In the genomic region with DNA sequence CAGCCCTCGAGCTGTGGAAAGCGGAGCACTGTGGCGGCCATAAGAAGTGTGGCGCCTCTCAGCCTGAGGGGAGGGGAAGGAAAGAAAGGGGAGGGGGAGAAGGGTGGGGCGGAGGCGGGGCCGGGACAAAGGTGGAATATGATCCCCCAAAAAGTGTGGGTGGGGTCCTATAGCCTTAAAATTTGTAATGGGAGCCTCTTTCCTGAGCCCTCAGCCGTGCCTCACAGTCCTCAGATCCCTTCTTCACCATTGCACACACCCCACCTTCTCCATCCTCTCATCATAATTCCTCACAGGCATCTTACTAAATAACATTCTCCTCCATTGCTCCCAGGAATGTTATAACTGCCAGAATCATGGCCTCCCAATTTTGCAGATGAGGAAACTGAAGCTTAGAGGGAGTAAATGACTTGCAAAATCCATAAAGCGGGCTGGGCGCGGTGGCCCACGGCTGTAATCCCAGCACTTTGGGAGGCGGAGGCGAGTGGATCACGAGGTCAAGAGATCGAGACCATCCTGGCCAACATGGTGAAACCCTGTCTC, we compare ENCODE assay signal across 8 cellular contexts. TPM values are rescaled to one million over a fixed set of nuclear protein-coding genes. Genes with fewer than 3 reads are reported as not detected.
DNase-seq lines count a peak whose midpoint lies in the region; ATAC-seq and TF ChIP-seq lines count a peak whose summit lies in the region.

No MANE protein-coding gene starts in this region.

- TF ChIP-seq EP300 in sigmoid colon (IDR thresholded peaks at IDR 0.05): no peak

- H3K4me1 ChIP-seq in SJSA1 (replicated peaks) (peaks cover 13% of the 10 kb centered on the region), sigmoid colon (peaks cover 0 to 33% (median 27%) of the 10 kb centered on the region in 4 donors)

- TF ChIP-seq POLR2A in sigmoid colon (IDR thresholded peaks at IDR 0.05): no peak

- peak overlapping the region; percentile 79 for H3K4me3 ChIP-seq in SJSA1
- H3K4me3 ChIP-seq in fibroblast of the aortic adventitia (ENCODE audit: low read depth, low read length): peak overlapping the region; percentile 54
- peak overlapping the region; percentile 28 to 95 (median 82) for H3K4me3 ChIP-seq in sigmoid colon

- H3K9me3 ChIP-seq in SJSA1 (replicated peaks) (no peaks in the 10 kb centered on the region), sigmoid colon (no peaks in the 10 kb centered on the region)

- ATAC-seq in activated CD8-positive, alpha-beta memory T cell treated with anti-CD3 and anti-CD28 coated beads, Interleukin-2, amount 10 ng/mL, durations not matched to agents 7 days and 5 days: peak; percentile 13
- ATAC-seq in HG03520 (IDR thresholded peaks at IDR 0.05; ENCODE audit: unreplicated experiment): no peak

- H3K9me3 Mint-ChIP-seq in activated CD8-positive, alpha-beta memory T cell treated with anti-CD3 and anti-CD28 coated beads, Interleukin-2, amount 10 ng/mL, durations not matched to agents 7 days and 5 days (ENCODE audit: low read depth): no peaks in the 10 kb centered on the region

- H3K27me3 ChIP-seq in SJSA1 (replicated peaks) (no peaks in the 10 kb centered on the region), sigmoid colon (no peaks in the 10 kb centered on the region)

- H3K27me3 Mint-ChIP-seq in activated CD8-positive, alpha-beta memory T cell treated with anti-CD3 and anti-CD28 coated beads, Interleukin-2, amount 10 ng/mL, durations not matched to agents 7 days and 5 days: peaks cover 11% of the 10 kb centered on the region

- WGBS in sigmoid colon, 2 donors: 43 to 47% methylated on average over 16 of the region's 16 CpGs

- no peaks in the 10 kb centered on the region for H3K36me3 ChIP-seq in SJSA1
- no peaks in the 10 kb centered on the region for H3K36me3 ChIP-seq in sigmoid colon

- CTCF ChIA-PET in activated CD8-positive, alpha-beta memory T cell treated with anti-CD3 and anti-CD28 coated beads, Interleukin-2, amount 10 ng/mL, durations not matched to agents 7 days and 5 days (lab: Charles Lee): interaction anchor here (0.8 to 4.0 kb wide), 3 partner anchors 11 to 24 kb away, joined by 3 to 59 read pairs (median 3); no protein-coding TSS in a partner anchor

- H3K27ac Mint-ChIP-seq in activated CD8-positive, alpha-beta memory T cell treated with anti-CD3 and anti-CD28 coated beads, Interleukin-2, amount 10 ng/mL, durations not matched to agents 7 days and 5 days: peak overlapping the region; percentile 77

- peaks cover 25% of the 10 kb centered on the region for H3K4me1 Mint-ChIP-seq in activated CD8-positive, alpha-beta memory T cell treated with anti-CD3 and anti-CD28 coated beads, Interleukin-2, amount 10 ng/mL, durations not matched to agents 7 days and 5 days

- peaks cover 3% of the 10 kb centered on the region for H3K36me3 Mint-ChIP-seq in activated CD8-positive, alpha-beta memory T cell treated with anti-CD3 and anti-CD28 coated beads, Interleukin-2, amount 10 ng/mL, durations not matched to agents 7 days and 5 days

- peak overlapping the region; percentile 88 for H3K4me3 Mint-ChIP-seq in activated CD8-positive, alpha-beta memory T cell treated with anti-CD3 and anti-CD28 coated beads, Interleukin-2, amount 10 ng/mL, durations not matched to agents 7 days and 5 days

- intact Hi-C loops in sigmoid colon (cut with DNase I): loop anchor here (1.0 to 5.0 kb wide), 4 partner anchors 18 to 636 kb away; a partner anchor contains a TSS

- H3K27ac ChIP-seq in SJSA1 (peak overlapping the region; percentile 40), sigmoid colon (peak overlapping the region; percentile 86 to 100 (median 98))

- no peak for DNase-seq in activated CD8-positive, alpha-beta memory T cell treated with anti-CD3 and anti-CD28 coated beads, Interleukin-2, amount 10 ng/mL, durations not matched to agents 7 days and 5 days
- DNase-seq in activated CD8-positive, alpha-beta memory T cell treated with anti-CD3 and anti-CD28 coated beads, Interleukin-2, amount 50 U/mL, for 48 hours: no peak
- DNase-seq in SJSA1 (ENCODE audit: low read depth in 1 of 2, low spot score in 2 of 2) (no peak), fibroblast of the aortic adventitia (ENCODE audit: low read depth) (no peak), sigmoid colon (no peak), NCI-H2227 (lab: John Stamatoyannopoulos, UW; ENCODE audit: unreplicated experiment) (no peak), NCI-H2171 (lab: John Stamatoyannopoulos, UW) (no peak)

- TF ChIP-seq CTCF in fibroblast of the aortic adventitia (IDR thresholded peaks at IDR 0.05; ENCODE audit: insufficient read depth, low read length): no peak
- TF ChIP-seq CTCF in sigmoid colon (IDR thresholded peaks at IDR 0.05): no peak

RNA-seq across cellular contexts. Expression of a gene that starts 0.6 kb away (rescaled TPM):
- 10 to 100 TPM; 85.3 to 94.2 TPM for total RNA-seq in activated CD8-positive, alpha-beta memory T cell treated with anti-CD3 and anti-CD28 coated beads, Interleukin-2, amount 10 ng/mL, durations not matched to agents 7 days and 5 days
- 40.2 and 40.9 TPM in 2 replicates for total RNA-seq in SJSA1 (2014; rRNA removed; shearing (Covaris generic))
- 68.4 and 158 TPM in 2 replicates for total RNA-seq in fibroblast of the aortic adventitia (ENCODE audit: low replicate concordance)
- total RNA-seq in sigmoid colon: 100 to 1,000 TPM; 110 to 162 (median 140) TPM
- polyA plus RNA-seq in sigmoid colon: 100 to 1,000 TPM in 1 of 3 donors, 10 to 100 TPM in 2; 60.9 to 118 (median 92.5) TPM

RNA-seq across cellular contexts. Expression of a gene that starts 26.2 kb away (rescaled TPM):
- total RNA-seq in activated CD8-positive, alpha-beta memory T cell treated with anti-CD3 and anti-CD28 coated beads, Interleukin-2, amount 10 ng/mL, durations not matched to agents 7 days and 5 days: 10 to 100 TPM; 34.1 to 52.0 TPM
- 32.8 and 40.8 TPM in 2 replicates for total RNA-seq in SJSA1 (2014; rRNA removed; shearing (Covaris generic))
- total RNA-seq in fibroblast of the aortic adventitia (ENCODE audit: low replicate concordance) (39.7 and 45.6 TPM in 2 replicates), sigmoid colon (10 to 100 TPM in 3 of 4 donors, 1 to 10 TPM in 1; 7.7 to 33.2 (median 19.8) TPM)
- polyA plus RNA-seq in sigmoid colon: 10 to 100 TPM; 31.3 to 82.3 (median 60.7) TPM
